Comparison of ENCODE assay signal across 8 cellular contexts in genomic region chr16:2194852-2195315, GRCh38. TPM values are rescaled to one million over a fixed set of nuclear protein-coding genes. Genes with fewer than 3 reads are reported as not detected.
DNase-seq lines count a peak whose midpoint lies in the region; ATAC-seq, FAIRE-seq and TF ChIP-seq lines count a peak whose summit lies in the region.

No MANE protein-coding gene starts in this region.

- no peak overlapping the region for H3K4me2 ChIP-seq in endothelial cell of umbilical vein (ENCODE audit: insufficient read depth, low read length)
- peak overlapping the region; percentile 80 for H3K4me2 ChIP-seq in neural cell (ENCODE audit: low read length)

- no peak overlapping the region for H2AFZ ChIP-seq in endothelial cell of umbilical vein (ENCODE audit: low read depth, low read length)
- no peak overlapping the region for H2AFZ ChIP-seq in neural cell (ENCODE audit: low read depth, low read length)

- H3K4me1 ChIP-seq in endothelial cell of umbilical vein (ENCODE audit: control insufficient read depth, extremely low read depth, insufficient read depth, low read length): no peaks in the 10 kb centered on the region

- TF ChIP-seq POLR2A in endothelial cell of umbilical vein (IDR thresholded peaks at IDR 0.05; ENCODE audit: low read depth, low read length): no peak

- peak; percentile 66 for DNase-seq in A172 (ENCODE audit: low spot score)
- DNase-seq in GDM1 (lab: John Stamatoyannopoulos, UW): peak; percentile 5
- peak; percentile 67 for DNase-seq in NCI-H187 treated with DMSO at 0.1 percent for 48 hours (lab: John Stamatoyannopoulos, UW)
- peak; percentile 60 for DNase-seq in activated CD4-positive, alpha-beta T cell treated with anti-CD3 and anti-CD28 coated beads for 48 hours
- peak; percentile 31 for DNase-seq in endothelial cell of umbilical vein (ENCODE audit: low read depth, low spot score)

- peak; percentile 68 for TF ChIP-seq RAD21 in neural cell (conservative IDR thresholded peaks at IDR 0.05)

- H3K27me3 ChIP-seq in endothelial cell of umbilical vein (ENCODE audit: control insufficient read depth in 2 of 2, insufficient read depth in 2 of 2, low read length in 2 of 2) (peaks cover 26 to 35% of the 10 kb centered on the region in 2 experiments), neural cell (ENCODE audit: insufficient read depth, low read depth, low read length) (peaks cover 3% of the 10 kb centered on the region)

- H3K4me3 ChIP-seq in endothelial cell of umbilical vein (replicated peaks in 1 of 3; ENCODE audit: insufficient read depth in 1 of 3, low read depth in 1 of 3, low read length in 3 of 3) (no peak overlapping the region), neural cell (ENCODE audit: low read length) (peak overlapping the region; percentile 76)

- TF ChIP-seq CTCF in endothelial cell of umbilical vein (IDR thresholded peaks at IDR 0.05; ENCODE audit: extremely low read depth in 1 of 2, insufficient read depth in 1 of 2, low read depth in 1 of 2, low read length in 2 of 2) (peak; percentile 8 to 39), neural cell (IDR thresholded peaks at IDR 0.05; ENCODE audit: poor library complexity, severe bottlenecking) (peak; percentile 71)

- intact Hi-C loops in endothelial cell of umbilical vein (cut with micrococcal nuclease): loop anchor here (5.0 kb wide), 1 partner anchor 57 kb away; the partner anchor contains the start of gene ECI1

- no peaks in the 10 kb centered on the region for H3K9me3 ChIP-seq in endothelial cell of umbilical vein (replicated peaks; ENCODE audit: control insufficient read depth, insufficient read depth, low read length)
- no peaks in the 10 kb centered on the region for H3K9me3 ChIP-seq in neural cell (ENCODE audit: low read length)

- TF ChIP-seq EP300 in neural cell (conservative IDR thresholded peaks at IDR 0.05; ENCODE audit: poor library complexity, severe bottlenecking): no peak

- H3K79me2 ChIP-seq in endothelial cell of umbilical vein (ENCODE audit: control insufficient read depth, insufficient read depth, low read length): no peaks in the 10 kb centered on the region
- H3K79me2 ChIP-seq in neural cell (replicated peaks; ENCODE audit: insufficient read depth, low read length): peaks cover 2% of the 10 kb centered on the region

- H3K9me1 ChIP-seq in endothelial cell of umbilical vein (replicated peaks; ENCODE audit: control insufficient read depth, extremely low read depth, insufficient read depth, low read length): no peaks in the 10 kb centered on the region

- POLR2A ChIA-PET in endothelial cell of umbilical vein (lab: Charles Lee): interaction anchor here (2.6 kb wide), 1 partner anchor 39 kb away, joined by 8 read pairs; the partner anchor contains the start of gene TRAF7

- ATAC-seq in GM19324 (IDR thresholded peaks at IDR 0.05; ENCODE audit: low FRiP score, unreplicated experiment) (no peak), GM18861 (IDR thresholded peaks at IDR 0.05; ENCODE audit: unreplicated experiment) (no peak)

- H3K9ac ChIP-seq in endothelial cell of umbilical vein (replicated peaks; ENCODE audit: extremely low read depth, insufficient read depth, low read length) (no peak overlapping the region), neural cell (ENCODE audit: low read length) (peak overlapping the region; percentile 73)

- H3K36me3 ChIP-seq in endothelial cell of umbilical vein (ENCODE audit: control insufficient read depth in 2 of 2, extremely low read depth in 1 of 2, insufficient read depth in 2 of 2, low read length in 2 of 2): no peaks in the 10 kb centered on the region
- H3K36me3 ChIP-seq in neural cell (ENCODE audit: insufficient read depth, low read length): no peaks in the 10 kb centered on the region

- no peaks in the 10 kb centered on the region for H3F3A ChIP-seq in neural cell (ENCODE audit: insufficient read depth, low read length, poor library complexity, severe bottlenecking)

- no peaks in the 10 kb centered on the region for H3K9me2 ChIP-seq in neural cell (ENCODE audit: insufficient read depth, low read length)

- no TSS peak for BruUV-seq in endothelial cell of umbilical vein (replicated peaks; lab: Mats Ljungman, UMichigan)

- H3K27ac ChIP-seq in endothelial cell of umbilical vein (ENCODE audit: insufficient read depth, low read depth, low read length): no peak overlapping the region
- H3K27ac ChIP-seq in neural cell (ENCODE audit: low read length): no peak overlapping the region

- H4K20me1 ChIP-seq in endothelial cell of umbilical vein (replicated peaks; ENCODE audit: control insufficient read depth, extremely low read depth, insufficient read depth, low read length) (no peaks in the 10 kb centered on the region), neural cell (ENCODE audit: insufficient read depth) (no peaks in the 10 kb centered on the region)

- CTCF ChIA-PET in endothelial cell of umbilical vein (lab: Charles Lee): interaction anchor here (1.0 to 1.6 kb wide), 8 partner anchors 9 to 306 kb away, joined by 3 to 11 read pairs (median 4); partner anchors contain the start of genes PGP and RAB26

- dilution Hi-C loops in endothelial cell of umbilical vein (cut with MboI; ENCODE audit: extremely low pct_ligation_motif_present, low sequenced_read_pairs): no loop called here

- FAIRE-seq in endothelial cell of umbilical vein (lab: Jason Lieb, UNC): peak; percentile 56

TF ChIP-seq in neural cell, 6 proteins besides CTCF, POLR2A, EP300 and RAD21:
- no peak for TF ChIP-seq POLR2AphosphoS5 (IDR thresholded peaks at IDR 0.05)
- peak; percentile 56 for TF ChIP-seq SMC3 (conservative IDR thresholded peaks at IDR 0.05; ENCODE audit: poor library complexity)

RNA-seq across cellular contexts. Expression of gene CASKIN1, which starts 1.5 kb away (rescaled TPM):
- 0.46 and 1.5 TPM in 2 replicates for total RNA-seq in A172 (2014; rRNA removed; shearing (Covaris generic))
- total RNA-seq in endothelial cell of umbilical vein: 0.35 and 0.58 TPM in 2 replicates
- polyA plus RNA-seq in endothelial cell of umbilical vein: 0.10 and 0.11 TPM in 2 replicates
- polyA plus RNA-seq in endothelial cell of umbilical vein (2011; cell fraction: cytosol; rRNA removed): 0.01 and 0.23 TPM in 2 replicates
- polyA plus RNA-seq in endothelial cell of umbilical vein (2011; cell fraction: nucleus; rRNA removed): 0.41 and 0.68 TPM in 2 replicates
- 0.08 and 0.27 TPM in 2 replicates for polyA plus RNA-seq in endothelial cell of umbilical vein (2012)
- 0.12 and 0.68 TPM in 2 replicates for polyA minus RNA-seq in endothelial cell of umbilical vein
- polyA minus RNA-seq in endothelial cell of umbilical vein (2011; cell fraction: cytosol; rRNA and poly(A)+ RNA removed): not detected
- 0.53 TPM in 1 of 2 replicates, not detected in the other for polyA minus RNA-seq in endothelial cell of umbilical vein (2011; cell fraction: nucleus; rRNA and poly(A)+ RNA removed)
- polyA plus RNA-seq in neural cell: 10.3 and 12.3 TPM in 2 replicates
- polyA minus RNA-seq in neural cell: 16.8 and 31.2 TPM in 2 replicates

RNA-seq across cellular contexts. Expression of gene MLST8, which starts 10.4 kb away (rescaled TPM):
- total RNA-seq in A172 (2014; rRNA removed; shearing (Covaris generic)): 43.2 and 64.5 TPM in 2 replicates
- 36.9 and 37.0 TPM in 2 replicates for total RNA-seq in endothelial cell of umbilical vein
- polyA plus RNA-seq in endothelial cell of umbilical vein (129 and 181 TPM in 2 replicates), neural cell (13.5 and 34.2 TPM in 2 replicates)
- 71.5 and 92.6 TPM in 2 replicates for polyA plus RNA-seq in endothelial cell of umbilical vein (2011; cell fraction: cytosol; rRNA removed)
- polyA plus RNA-seq in endothelial cell of umbilical vein (2011; cell fraction: nucleus; rRNA removed): 102 and 105 TPM in 2 replicates
- polyA plus RNA-seq in endothelial cell of umbilical vein (2012): 45.6 and 48.9 TPM in 2 replicates
- polyA minus RNA-seq in endothelial cell of umbilical vein (67.2 and 72.7 TPM in 2 replicates), neural cell (12.4 and 17.6 TPM in 2 replicates)
- 69.1 TPM for polyA minus RNA-seq in endothelial cell of umbilical vein (2011; cell fraction: cytosol; rRNA and poly(A)+ RNA removed)
- 35.5 and 46.6 TPM in 2 replicates for polyA minus RNA-seq in endothelial cell of umbilical vein (2011; cell fraction: nucleus; rRNA and poly(A)+ RNA removed)

RNA-seq across cellular contexts. Expression of gene BRICD5, which starts 15.8 kb away (rescaled TPM):
- 7.0 and 7.5 TPM in 2 replicates for total RNA-seq in A172 (2014; rRNA removed; shearing (Covaris generic))
- 8.4 and 10.2 TPM in 2 replicates for total RNA-seq in endothelial cell of umbilical vein
- polyA plus RNA-seq in endothelial cell of umbilical vein (5.6 and 9.3 TPM in 2 replicates), neural cell (39.2 and 43.6 TPM in 2 replicates)
- polyA plus RNA-seq in endothelial cell of umbilical vein (2011; cell fraction: cytosol; rRNA removed): 0.74 and 1.7 TPM in 2 replicates
- 36.8 and 41.2 TPM in 2 replicates for polyA plus RNA-seq in endothelial cell of umbilical vein (2011; cell fraction: nucleus; rRNA removed)
- 3.4 and 7.5 TPM in 2 replicates for polyA plus RNA-seq in endothelial cell of umbilical vein (2012)
- polyA minus RNA-seq in endothelial cell of umbilical vein (1.2 and 1.4 TPM in 2 replicates), neural cell (4.7 and 6.6 TPM in 2 replicates)
- 2.0 TPM for polyA minus RNA-seq in endothelial cell of umbilical vein (2011; cell fraction: cytosol; rRNA and poly(A)+ RNA removed)
- 3.2 and 5.7 TPM in 2 replicates for polyA minus RNA-seq in endothelial cell of umbilical vein (2011; cell fraction: nucleus; rRNA and poly(A)+ RNA removed)

RNA-seq across cellular contexts. Expression of gene PGP, which starts 19.8 kb away (rescaled TPM):
- total RNA-seq in A172 (2014; rRNA removed; shearing (Covaris generic)): 35.4 and 43.4 TPM in 2 replicates
- total RNA-seq in endothelial cell of umbilical vein: 29.6 and 32.0 TPM in 2 replicates
- polyA plus RNA-seq in endothelial cell of umbilical vein: 28.5 and 40.0 TPM in 2 replicates
- polyA plus RNA-seq in endothelial cell of umbilical vein (2011; cell fraction: cytosol; rRNA removed): 14.1 and 17.3 TPM in 2 replicates
- 32.2 and 39.9 TPM in 2 replicates for polyA plus RNA-seq in endothelial cell of umbilical vein (2011; cell fraction: nucleus; rRNA removed)
- polyA plus RNA-seq in endothelial cell of umbilical vein (2012): 18.9 and 19.2 TPM in 2 replicates
- 7.7 and 8.7 TPM in 2 replicates for polyA minus RNA-seq in endothelial cell of umbilical vein
- 25.3 TPM for polyA minus RNA-seq in endothelial cell of umbilical vein (2011; cell fraction: cytosol; rRNA and poly(A)+ RNA removed)
- polyA minus RNA-seq in endothelial cell of umbilical vein (2011; cell fraction: nucleus; rRNA and poly(A)+ RNA removed): 8.5 and 13.8 TPM in 2 replicates
- polyA plus RNA-seq in neural cell: 42.2 and 44.1 TPM in 2 replicates
- polyA minus RNA-seq in neural cell: 18.5 and 20.5 TPM in 2 replicates

RNA-seq across cellular contexts. Expression of gene E4F1, which starts 28.5 kb away (rescaled TPM):
- 27.0 and 29.9 TPM in 2 replicates for total RNA-seq in A172 (2014; rRNA removed; shearing (Covaris generic))
- total RNA-seq in endothelial cell of umbilical vein: 31.9 and 32.7 TPM in 2 replicates
- polyA plus RNA-seq in endothelial cell of umbilical vein: 28.6 and 40.8 TPM in 2 replicates
- polyA plus RNA-seq in endothelial cell of umbilical vein (2011; cell fraction: cytosol; rRNA removed): 15.3 and 21.3 TPM in 2 replicates
- 113 and 122 TPM in 2 replicates for polyA plus RNA-seq in endothelial cell of umbilical vein (2011; cell fraction: nucleus; rRNA removed)
- polyA plus RNA-seq in endothelial cell of umbilical vein (2012): 13.4 and 18.2 TPM in 2 replicates
- 13.7 and 16.1 TPM in 2 replicates for polyA minus RNA-seq in endothelial cell of umbilical vein
- 15.4 TPM for polyA minus RNA-seq in endothelial cell of umbilical vein (2011; cell fraction: cytosol; rRNA and poly(A)+ RNA removed)
- polyA minus RNA-seq in endothelial cell of umbilical vein (2011; cell fraction: nucleus; rRNA and poly(A)+ RNA removed): 17.1 and 38.4 TPM in 2 replicates
- 64.9 and 81.6 TPM in 2 replicates for polyA plus RNA-seq in neural cell
- polyA minus RNA-seq in neural cell: 40.6 and 46.5 TPM in 2 replicates

Comparison
In these comparisons a context has a peak if more than half of its experiments do, and no peak if none do; other contexts are left out.
1. DNase-seq: peak in every context shown above with its lines; median percentile 67 in NCI-H187 treated with DMSO at 0.1 percent for 48 hours; 66 in A172; 60 in activated CD4-positive, alpha-beta T cell treated with anti-CD3 and anti-CD28 coated beads for 48 hours; 31 in endothelial cell of umbilical vein; 5 in GDM1.